ENCODE assay signal across 8 cellular contexts in genomic region chr15:92917606-92918407, GRCh38. TPM values are rescaled to one million over a fixed set of nuclear protein-coding genes. Genes with fewer than 3 reads are reported as not detected.
A peak's percentile ranks its signal among the peaks of the same experiment; 100 is the strongest.
DNase-seq lines count a peak whose midpoint lies in the region; ATAC-seq and TF ChIP-seq lines count a peak whose summit lies in the region.

No MANE protein-coding gene starts in this region.

- 31% methylated on average over 11 of the region's 11 CpGs for WGBS in smooth muscle cell (ENCODE audit: low lambda C conversion rate)

- H3K4me1 Mint-ChIP-seq in immature natural killer cell: peaks cover 79 to 91% of the 10 kb centered on the region in 2 donors

- DNase-seq in DMS153 (lab: John Stamatoyannopoulos, UW) (peak; percentile 77), NCI-H2227 (lab: John Stamatoyannopoulos, UW; ENCODE audit: unreplicated experiment) (peak; percentile 94), cardiac fibroblast (ENCODE audit: low read depth in 2 of 2) (peak; percentile 97), immature natural killer cell (peak; percentile 87 to 90 (median 88)), smooth muscle cell (lab: John Stamatoyannopoulos, UW; ENCODE audit: unreplicated experiment) (peak; percentile 48)

- H3F3A ChIP-seq in smooth muscle cell (ENCODE audit: low read depth): peaks cover 52% of the 10 kb centered on the region

- peak; percentile 63 for TF ChIP-seq CTCF in WI38 (IDR thresholded peaks at IDR 0.05; ENCODE audit: low read depth, low read length)
- peak; percentile 71 for TF ChIP-seq CTCF in cardiac fibroblast (IDR thresholded peaks at IDR 0.05; ENCODE audit: low read depth, low read length)
- TF ChIP-seq CTCF in smooth muscle cell (IDR thresholded peaks at IDR 0.05; ENCODE audit: borderline replicate concordance, insufficient read depth, poor library complexity, severe bottlenecking): peak; percentile 96

- H4K20me1 ChIP-seq in smooth muscle cell (ENCODE audit: low read depth): peaks cover 53% of the 10 kb centered on the region

- peaks cover 0 to 2% (median 0%) of the 10 kb centered on the region in 6 donors for H3K9me3 Mint-ChIP-seq in immature natural killer cell

- H3K27me3 ChIP-seq in smooth muscle cell (ENCODE audit: low read depth): no peaks in the 10 kb centered on the region

- peak overlapping the region; percentile 52 to 73 (median 63) for H3K4me3 Mint-ChIP-seq in immature natural killer cell

- no peaks in the 10 kb centered on the region for H3K9me3 ChIP-seq in smooth muscle cell (replicated peaks; ENCODE audit: low read depth)

- peaks cover 100% of the 10 kb centered on the region for H3K79me2 ChIP-seq in smooth muscle cell (ENCODE audit: low read depth)

- peak overlapping the region; percentile 96 for H3K27ac ChIP-seq in smooth muscle cell (ENCODE audit: low read depth)

- H2AFZ ChIP-seq in smooth muscle cell (ENCODE audit: low read depth): no peak overlapping the region

- peak overlapping the region; percentile 16 for H3K9ac ChIP-seq in smooth muscle cell (ENCODE audit: low read depth)

- peaks cover 72% of the 10 kb centered on the region for H3K4me1 ChIP-seq in smooth muscle cell (ENCODE audit: low read depth)

- H3K4me3 ChIP-seq in WI38 (ENCODE audit: low read depth, low read length) (peak overlapping the region; percentile 17), cardiac fibroblast (replicated peaks in 1 of 2; ENCODE audit: low read depth in 2 of 2, low read length in 2 of 2) (peak overlapping the region; percentile 2 to 4), smooth muscle cell (peak overlapping the region; percentile 26)

- H3K36me3 ChIP-seq in smooth muscle cell (ENCODE audit: low read depth): no peaks in the 10 kb centered on the region

- peak overlapping the region; percentile 79 for H3K4me2 ChIP-seq in smooth muscle cell

- peaks cover 0 to 6% (median 2%) of the 10 kb centered on the region in 3 donors for H3K36me3 Mint-ChIP-seq in immature natural killer cell

- peaks cover 0 to 9% (median 6%) of the 10 kb centered on the region in 3 donors for H3K27me3 Mint-ChIP-seq in immature natural killer cell (ENCODE audit: low read depth in 3 of 3)

- H3K27ac Mint-ChIP-seq in immature natural killer cell: peak overlapping the region; percentile 91 to 98 (median 94)

- peak; percentile 33 for ATAC-seq in HG03039 (IDR thresholded peaks at IDR 0.05; ENCODE audit: unreplicated experiment)
- no peak for ATAC-seq in HG02870 (IDR thresholded peaks at IDR 0.05; ENCODE audit: unreplicated experiment)

RNA-seq across cellular contexts. Expression of gene CHD2, which starts 17.7 kb away (rescaled TPM):
- polyA plus RNA-seq in immature natural killer cell (10 to 100 TPM; 24.7 to 77.7 (median 36.9) TPM), smooth muscle cell (64.4 and 81.6 TPM in 2 replicates)
- total RNA-seq in smooth muscle cell: 99.2 and 132 TPM in 2 replicates
